1 cellular context compared by ENCODE assay signal in genomic region chr16:48385272-48385953, GRCh38.
TF ChIP-seq lines count a peak whose summit lies in the region.

A gene with protein sequence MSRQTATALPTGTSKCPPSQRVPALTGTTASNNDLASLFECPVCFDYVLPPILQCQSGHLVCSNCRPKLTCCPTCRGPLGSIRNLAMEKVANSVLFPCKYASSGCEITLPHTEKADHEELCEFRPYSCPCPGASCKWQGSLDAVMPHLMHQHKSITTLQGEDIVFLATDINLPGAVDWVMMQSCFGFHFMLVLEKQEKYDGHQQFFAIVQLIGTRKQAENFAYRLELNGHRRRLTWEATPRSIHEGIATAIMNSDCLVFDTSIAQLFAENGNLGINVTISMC (minus strand): TSS chr16:48385413. CDS start chr16:48362428, 22,985 bp downstream.

TF ChIP-seq in HepG2, 621 proteins besides CTCF, POLR2A, EP300 and RAD21 (continued from another document and continues in another):
- TF ChIP-seq, protein P1, sequence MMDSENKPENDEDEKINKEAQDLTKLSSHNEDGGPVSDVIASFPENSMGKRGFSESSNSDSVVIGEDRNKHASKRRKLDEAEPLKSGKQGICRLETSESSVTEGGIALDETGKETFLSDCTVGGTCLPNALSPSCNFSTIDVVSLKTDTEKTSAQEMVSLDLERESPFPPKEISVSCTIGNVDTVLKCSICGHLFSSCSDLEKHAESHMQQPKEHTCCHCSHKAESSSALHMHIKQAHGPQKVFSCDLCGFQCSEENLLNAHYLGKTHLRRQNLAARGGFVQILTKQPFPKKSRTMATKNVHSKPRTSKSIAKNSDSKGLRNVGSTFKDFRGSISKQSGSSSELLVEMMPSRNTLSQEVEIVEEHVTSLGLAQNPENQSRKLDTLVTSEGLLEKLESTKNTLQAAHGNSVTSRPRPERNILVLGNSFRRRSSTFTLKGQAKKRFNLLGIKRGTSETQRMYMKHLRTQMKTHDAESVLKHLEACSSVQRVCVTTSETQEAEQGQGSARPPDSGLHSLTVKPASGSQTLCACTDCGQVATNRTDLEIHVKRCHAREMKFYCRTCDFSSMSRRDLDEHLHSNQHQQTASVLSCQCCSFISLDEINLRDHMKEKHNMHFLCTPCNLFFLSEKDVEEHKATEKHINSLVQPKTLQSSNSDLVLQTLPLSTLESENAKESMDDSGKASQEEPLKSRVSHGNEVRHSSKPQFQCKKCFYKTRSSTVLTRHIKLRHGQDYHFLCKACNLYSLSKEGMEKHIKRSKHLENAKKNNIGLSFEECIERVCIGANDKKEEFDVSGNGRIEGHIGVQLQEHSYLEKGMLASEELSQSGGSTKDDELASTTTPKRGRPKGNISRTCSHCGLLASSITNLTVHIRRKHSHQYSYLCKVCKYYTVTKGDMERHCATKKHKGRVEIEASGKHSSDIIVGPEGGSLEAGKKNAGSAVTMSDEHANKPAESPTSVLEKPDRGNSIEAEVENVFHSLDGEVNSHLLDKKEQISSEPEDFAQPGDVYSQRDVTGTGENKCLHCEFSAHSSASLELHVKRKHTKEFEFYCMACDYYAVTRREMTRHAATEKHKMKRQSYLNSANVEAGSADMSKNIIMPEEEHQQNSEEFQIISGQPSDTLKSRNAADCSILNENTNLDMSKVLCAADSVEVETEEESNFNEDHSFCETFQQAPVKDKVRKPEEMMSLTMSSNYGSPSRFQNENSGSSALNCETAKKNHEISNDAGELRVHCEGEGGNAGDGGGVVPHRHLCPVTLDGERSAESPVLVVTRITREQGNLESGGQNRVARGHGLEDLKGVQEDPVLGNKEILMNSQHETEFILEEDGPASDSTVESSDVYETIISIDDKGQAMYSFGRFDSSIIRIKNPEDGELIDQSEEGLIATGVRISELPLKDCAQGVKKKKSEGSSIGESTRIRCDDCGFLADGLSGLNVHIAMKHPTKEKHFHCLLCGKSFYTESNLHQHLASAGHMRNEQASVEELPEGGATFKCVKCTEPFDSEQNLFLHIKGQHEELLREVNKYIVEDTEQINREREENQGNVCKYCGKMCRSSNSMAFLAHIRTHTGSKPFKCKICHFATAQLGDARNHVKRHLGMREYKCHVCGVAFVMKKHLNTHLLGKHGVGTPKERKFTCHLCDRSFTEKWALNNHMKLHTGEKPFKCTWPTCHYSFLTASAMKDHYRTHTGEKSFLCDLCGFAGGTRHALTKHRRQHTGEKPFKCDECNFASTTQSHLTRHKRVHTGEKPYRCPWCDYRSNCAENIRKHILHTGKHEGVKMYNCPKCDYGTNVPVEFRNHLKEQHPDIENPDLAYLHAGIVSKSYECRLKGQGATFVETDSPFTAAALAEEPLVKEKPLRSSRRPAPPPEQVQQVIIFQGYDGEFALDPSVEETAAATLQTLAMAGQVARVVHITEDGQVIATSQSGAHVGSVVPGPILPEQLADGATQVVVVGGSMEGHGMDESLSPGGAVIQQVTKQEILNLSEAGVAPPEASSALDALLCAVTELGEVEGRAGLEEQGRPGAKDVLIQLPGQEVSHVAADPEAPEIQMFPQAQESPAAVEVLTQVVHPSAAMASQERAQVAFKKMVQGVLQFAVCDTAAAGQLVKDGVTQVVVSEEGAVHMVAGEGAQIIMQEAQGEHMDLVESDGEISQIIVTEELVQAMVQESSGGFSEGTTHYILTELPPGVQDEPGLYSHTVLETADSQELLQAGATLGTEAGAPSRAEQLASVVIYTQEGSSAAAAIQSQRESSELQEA (CRISPR knock-in tag; IDR thresholded peaks at IDR 0.05; ENCODE audit: not compliant biosample characterization): peak; percentile 92
- peak in 1 of 2 experiments; percentile 24; a peak in 1 of 4 replicates for TF ChIP-seq REST (IDR thresholded peaks at IDR 0.05; ENCODE audit: borderline replicate concordance in 1 of 2, low read depth in 1 of 2, low read length in 2 of 2)
- peak; percentile 81; the same call in 1 of the 2 replicates for TF ChIP-seq ZNF235 (CRISPR knock-in tag; IDR thresholded peaks at IDR 0.05; ENCODE audit: borderline replicate concordance)
- no peak for TF ChIP-seq RARG (CRISPR knock-in tag; IDR thresholded peaks at IDR 0.05; ENCODE audit: low read depth)
- TF ChIP-seq, protein P2, sequence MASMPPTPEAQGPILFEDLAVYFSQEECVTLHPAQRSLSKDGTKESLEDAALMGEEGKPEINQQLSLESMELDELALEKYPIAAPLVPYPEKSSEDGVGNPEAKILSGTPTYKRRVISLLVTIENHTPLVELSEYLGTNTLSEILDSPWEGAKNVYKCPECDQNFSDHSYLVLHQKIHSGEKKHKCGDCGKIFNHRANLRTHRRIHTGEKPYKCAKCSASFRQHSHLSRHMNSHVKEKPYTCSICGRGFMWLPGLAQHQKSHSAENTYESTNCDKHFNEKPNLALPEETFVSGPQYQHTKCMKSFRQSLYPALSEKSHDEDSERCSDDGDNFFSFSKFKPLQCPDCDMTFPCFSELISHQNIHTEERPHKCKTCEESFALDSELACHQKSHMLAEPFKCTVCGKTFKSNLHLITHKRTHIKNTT (CRISPR knock-in tag; IDR thresholded peaks at IDR 0.05): no peak
- TF ChIP-seq, protein P3, sequence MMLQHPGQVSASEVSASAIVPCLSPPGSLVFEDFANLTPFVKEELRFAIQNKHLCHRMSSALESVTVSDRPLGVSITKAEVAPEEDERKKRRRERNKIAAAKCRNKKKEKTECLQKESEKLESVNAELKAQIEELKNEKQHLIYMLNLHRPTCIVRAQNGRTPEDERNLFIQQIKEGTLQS (CRISPR knock-in tag; IDR thresholded peaks at IDR 0.05): peak; percentile 46; the same call in 1 of the 2 replicates
- TF ChIP-seq REXO4 (CRISPR knock-in tag; IDR thresholded peaks at IDR 0.05; ENCODE audit: borderline replicate concordance): no peak
- no peak for TF ChIP-seq ZNF619 (CRISPR knock-in tag; IDR thresholded peaks at IDR 0.05)
- TF ChIP-seq ZNF749 (CRISPR knock-in tag; IDR thresholded peaks at IDR 0.05; ENCODE audit: borderline replicate concordance): 0 out of 2 replicates have a peak, but pooled peaks have one; percentile 51
- TF ChIP-seq ZNF710 (CRISPR knock-in tag; IDR thresholded peaks at IDR 0.05; ENCODE audit: borderline replicate concordance): peak; percentile 81
- peak; percentile 62; the same call in 1 of the 2 replicates for TF ChIP-seq ZBTB25 (CRISPR knock-in tag; IDR thresholded peaks at IDR 0.05)
- TF ChIP-seq ZNF644 (CRISPR knock-in tag; IDR thresholded peaks at IDR 0.05; ENCODE audit: low read depth): no peak
- TF ChIP-seq ZNF781 (CRISPR knock-in tag; IDR thresholded peaks at IDR 0.05; ENCODE audit: borderline replicate concordance, not compliant biosample characterization): no peak
- no peak for TF ChIP-seq NPAS2 (CRISPR knock-in tag; IDR thresholded peaks at IDR 0.05; ENCODE audit: borderline replicate concordance)
- no peak for TF ChIP-seq GPBP1L1 (CRISPR knock-in tag; IDR thresholded peaks at IDR 0.05)
- no peak for TF ChIP-seq DR1 (CRISPR knock-in tag; IDR thresholded peaks at IDR 0.05)
- TF ChIP-seq ZNF274 (CRISPR knock-in tag; IDR thresholded peaks at IDR 0.05): peak; percentile 53; the same call in 1 of the 2 replicates
- TF ChIP-seq ZBTB34 (CRISPR knock-in tag; IDR thresholded peaks at IDR 0.05): 0 out of 2 replicates have a peak, but pooled peaks have one; percentile 11
- TF ChIP-seq TARDBP (CRISPR knock-in tag; IDR thresholded peaks at IDR 0.05): peak; percentile 51; the same call in 1 of the 2 replicates
- TF ChIP-seq ZNF724P (CRISPR knock-in tag; IDR thresholded peaks at IDR 0.05; ENCODE audit: borderline replicate concordance): peak; percentile 69; the same call in 1 of the 2 replicates
- no peak for TF ChIP-seq CENPT (CRISPR knock-in tag; IDR thresholded peaks at IDR 0.05; ENCODE audit: low read depth)
- TF ChIP-seq ZNF572 (CRISPR knock-in tag; IDR thresholded peaks at IDR 0.05): peak; percentile 61; the same call in 1 of the 2 replicates
- TF ChIP-seq NR2F1 (CRISPR knock-in tag; IDR thresholded peaks at IDR 0.05): peak in 1 of 2 experiments; percentile 49; a peak in 2 of 4 replicates
- no peak for TF ChIP-seq SNAPC2 (CRISPR knock-in tag; IDR thresholded peaks at IDR 0.05)
- TF ChIP-seq ZNF430 (CRISPR knock-in tag; IDR thresholded peaks at IDR 0.05): peak; percentile 58; the same call in 1 of the 2 replicates
- peak; percentile 16; the same call in 1 of the 2 replicates for TF ChIP-seq IRF2 (CRISPR knock-in tag; IDR thresholded peaks at IDR 0.05)
- TF ChIP-seq ZKSCAN8 (CRISPR knock-in tag; IDR thresholded peaks at IDR 0.05; ENCODE audit: borderline replicate concordance): no peak
- peak; percentile 67 for TF ChIP-seq ZNF441 (CRISPR knock-in tag; IDR thresholded peaks at IDR 0.05; ENCODE audit: borderline replicate concordance)
- TF ChIP-seq ZNF740 (CRISPR knock-in tag; IDR thresholded peaks at IDR 0.05): peak; percentile 67; the same call in 1 of the 2 replicates
- no peak for TF ChIP-seq MLX (CRISPR knock-in tag; IDR thresholded peaks at IDR 0.05)
- TF ChIP-seq SP140L (CRISPR knock-in tag; IDR thresholded peaks at IDR 0.05; ENCODE audit: borderline replicate concordance): no peak
- no peak for TF ChIP-seq ZNF788 (CRISPR knock-in tag; IDR thresholded peaks at IDR 0.05; ENCODE audit: borderline replicate concordance)
